ENCODE assay signal across 18 cellular contexts in the genomic region with DNA sequence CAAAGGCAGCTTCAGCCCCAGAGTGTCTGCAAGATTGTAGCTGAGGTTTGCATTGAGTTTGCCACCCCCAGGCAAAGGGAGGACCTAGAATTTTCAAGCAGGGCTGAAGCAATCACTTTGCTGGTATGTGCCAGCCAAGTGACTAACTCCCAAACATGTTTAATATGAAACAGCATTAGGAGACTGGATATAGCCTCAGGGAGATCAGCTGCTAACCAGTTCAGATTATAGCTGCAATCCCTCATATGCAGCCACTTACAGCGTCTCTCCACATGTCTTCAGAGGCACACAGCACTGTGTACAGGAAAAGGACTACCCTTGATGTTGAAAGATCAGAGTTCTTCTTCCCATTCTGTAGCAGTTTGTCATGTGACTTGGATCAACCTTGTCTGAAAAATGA. TPM values are rescaled to one million over a fixed set of nuclear protein-coding genes. Genes with fewer than 3 reads are reported as not detected.
DNase-seq lines count a peak whose midpoint lies in the region; TF ChIP-seq lines count a peak whose summit lies in the region.
"Had no signal": no experiment of that assay in that cellular context is flagged by ENCODE, and none has a peak within 500 bp of the region (broad histone marks: within the 10 kb centered on the region; RNA-seq: fewer than 3 reads in every experiment).

No MANE protein-coding gene starts in this region.

- H3K36me3 Mint-ChIP-seq in osteocyte (ENCODE audit: unreplicated experiment) (no peaks in the 10 kb centered on the region), Caco-2 (ENCODE audit: insufficient read depth, unreplicated experiment) (no peaks in the 10 kb centered on the region)
- H3K36me3 Mint-ChIP-seq: natural killer cell treated with Interleukin-12 subunit alpha and Interleukin-12 subunit beta and Interleukin-15 and Interleukin-18, amount 100 ng/mL, for 72 hours had no signal

- POLR2A ChIA-PET in Caco-2 (lab: Charles Lee) = no interaction called here

- no peaks in the 10 kb centered on the region for H3K4me1 ChIP-seq in smooth muscle cell (ENCODE audit: low read depth)
- no peaks in the 10 kb centered on the region for H3K4me1 ChIP-seq in Caco-2
- H3K4me1 ChIP-seq: BLaER1 treated with 17β-estradiol and CSF1 and Interleukin-3, amounts not matched to agents 10 nM and 100 nM had no signal

- H3K4me3 ChIP-seq in smooth muscle cell (no peak overlapping the region), Caco-2 (ENCODE audit: low read depth, low read length) (no peak overlapping the region)
- H3K4me3 ChIP-seq: BLaER1 treated with 17β-estradiol and CSF1 and Interleukin-3, amounts not matched to agents 10 nM and 100 nM; right atrium auricular region had no signal

- H3K4me3 Mint-ChIP-seq in osteocyte (ENCODE audit: unreplicated experiment) = no peak overlapping the region
- no peak overlapping the region for H3K4me3 Mint-ChIP-seq in Caco-2 (ENCODE audit: unreplicated experiment)
- H3K4me3 Mint-ChIP-seq: natural killer cell treated with Interleukin-12 subunit alpha and Interleukin-12 subunit beta and Interleukin-15 and Interleukin-18, amount 100 ng/mL, for 72 hours had no signal

- no peaks in the 10 kb centered on the region for H4K20me1 ChIP-seq in smooth muscle cell (ENCODE audit: low read depth)
- H4K20me1 ChIP-seq: BLaER1 treated with 17β-estradiol and CSF1 and Interleukin-3, amounts not matched to agents 10 nM and 100 nM had no signal

- no peak overlapping the region for H3K9ac ChIP-seq in smooth muscle cell (ENCODE audit: low read depth)
- H3K9ac ChIP-seq: BLaER1 treated with 17β-estradiol and CSF1 and Interleukin-3, amounts not matched to agents 10 nM and 100 nM had no signal

- no TSS peak for BruUV-seq in Caco-2 (replicated peaks; lab: Mats Ljungman, UMichigan)

- H3F3A ChIP-seq in smooth muscle cell (ENCODE audit: low read depth) = no peaks in the 10 kb centered on the region

- H3K27me3 Mint-ChIP-seq in osteocyte (ENCODE audit: unreplicated experiment) = no peaks in the 10 kb centered on the region
- no peaks in the 10 kb centered on the region for H3K27me3 Mint-ChIP-seq in Caco-2 (ENCODE audit: insufficient read depth, unreplicated experiment)

- WGBS in smooth muscle cell (ENCODE audit: low lambda C conversion rate) = 69% methylated on average over 1 of the region's 1 CpG

- H3K27me3 ChIP-seq in smooth muscle cell (ENCODE audit: low read depth) (no peaks in the 10 kb centered on the region), Caco-2 (replicated peaks; ENCODE audit: control insufficient read depth, insufficient read depth, low read length) (no peaks in the 10 kb centered on the region)
- H3K27me3 ChIP-seq: BLaER1 treated with 17β-estradiol and CSF1 and Interleukin-3, amounts not matched to agents 10 nM and 100 nM; brain microvascular endothelial cell; right atrium auricular region had no signal

- CTCF ChIA-PET in Caco-2 (lab: Charles Lee) = interaction anchor here (1.4 kb wide), 1 partner anchor 116 kb away, joined by 3 read pairs; no protein-coding TSS in a partner anchor

- no peak overlapping the region for H2AFZ ChIP-seq in smooth muscle cell (ENCODE audit: low read depth)

- H3K27ac Mint-ChIP-seq in osteocyte (ENCODE audit: unreplicated experiment) = peak overlapping the region; percentile 89
- no peak overlapping the region for H3K27ac Mint-ChIP-seq in Caco-2 (ENCODE audit: unreplicated experiment)
- H3K27ac Mint-ChIP-seq: natural killer cell treated with Interleukin-12 subunit alpha and Interleukin-12 subunit beta and Interleukin-15 and Interleukin-18, amount 100 ng/mL, for 72 hours had no signal

- H3K4me1 Mint-ChIP-seq in osteocyte (ENCODE audit: unreplicated experiment) (peaks cover 44% of the 10 kb centered on the region), Caco-2 (ENCODE audit: low read depth, unreplicated experiment) (peaks cover 17% of the 10 kb centered on the region)

- no peak overlapping the region for H3K4me2 ChIP-seq in smooth muscle cell
- H3K4me2 ChIP-seq: BLaER1 treated with 17β-estradiol and CSF1 and Interleukin-3, amounts not matched to agents 10 nM and 100 nM had no signal

- DNase-seq in GM03348 (ENCODE audit: low spot score) (peak; percentile 58), NCI-H226 (peak; percentile 39), dedifferentiated amniotic fluid mesenchymal stem cell (ENCODE audit: extremely low spot score) (peak; percentile 84), osteocyte (ENCODE audit: extremely low spot score, unreplicated experiment) (no peak), RKO (ENCODE audit: low spot score) (no peak), smooth muscle cell (lab: John Stamatoyannopoulos, UW; ENCODE audit: unreplicated experiment) (no peak), cerebellar cortex (ENCODE audit: low spot score) (no peak), Caco-2 (no peak)
- DNase-seq: activated CD8-positive, alpha-beta memory T cell treated with anti-CD3 and anti-CD28 coated beads, Interleukin-2, amount 50 U/mL, for 48 hours; activated naive CD4-positive, alpha-beta T cell treated with Interleukin-2 at 50 U/mL for 16 hours; brain microvascular endothelial cell; effector CD4-positive, alpha-beta T cell; NCI-H2029 treated with DMSO at 0.1 percent for 48 hours; RPMI8226; T-helper 2 cell had no signal

- TF ChIP-seq CTCF in osteocyte (IDR thresholded peaks at IDR 0.05) (no peak), smooth muscle cell (IDR thresholded peaks at IDR 0.05; ENCODE audit: borderline replicate concordance, insufficient read depth, poor library complexity, severe bottlenecking) (no peak), Caco-2 (IDR thresholded peaks at IDR 0.05; ENCODE audit: insufficient read depth in 1 of 2, low read depth in 1 of 2, low read length in 1 of 2, severe bottlenecking in 1 of 2, unreplicated experiment in 1 of 2) (no peak)

- intact Hi-C loops in Caco-2 (cut with micrococcal nuclease; ENCODE audit: unreplicated experiment) = no loop called here

- H3K27ac ChIP-seq in smooth muscle cell (ENCODE audit: low read depth) = no peak overlapping the region
- H3K27ac ChIP-seq: BLaER1 treated with 17β-estradiol and CSF1 and Interleukin-3, amounts not matched to agents 10 nM and 100 nM; brain microvascular endothelial cell; right atrium auricular region had no signal

- H3K9me3 Mint-ChIP-seq in osteocyte (ENCODE audit: unreplicated experiment) = peaks cover 7% of the 10 kb centered on the region
- H3K9me3 Mint-ChIP-seq in Caco-2 (ENCODE audit: unreplicated experiment) = peaks cover 13% of the 10 kb centered on the region

- H3K36me3 ChIP-seq in smooth muscle cell (ENCODE audit: low read depth) (no peaks in the 10 kb centered on the region), Caco-2 (ENCODE audit: control insufficient read depth, insufficient read depth, low read length) (no peaks in the 10 kb centered on the region)
- H3K36me3 ChIP-seq: BLaER1 treated with 17β-estradiol and CSF1 and Interleukin-3, amounts not matched to agents 10 nM and 100 nM; brain microvascular endothelial cell; right atrium auricular region had no signal

- H3K9me3 ChIP-seq in smooth muscle cell (replicated peaks; ENCODE audit: low read depth) = no peaks in the 10 kb centered on the region
- no peaks in the 10 kb centered on the region for H3K9me3 ChIP-seq in Caco-2
- H3K9me3 ChIP-seq: BLaER1 treated with 17β-estradiol and CSF1 and Interleukin-3, amounts not matched to agents 10 nM and 100 nM; right atrium auricular region had no signal

- no peaks in the 10 kb centered on the region for H3K79me2 ChIP-seq in smooth muscle cell (ENCODE audit: low read depth)

RNA-seq across cellular contexts. Expression of a gene that starts 38.4 kb away (rescaled TPM):
- total RNA-seq in osteocyte = 18.7 and 19.2 TPM in 2 replicates
- 21.3 and 24.7 TPM in 2 replicates for total RNA-seq in smooth muscle cell
- polyA plus RNA-seq in smooth muscle cell = 7.6 and 8.0 TPM in 2 replicates
- total RNA-seq in Caco-2 (2022) = 9.5 and 10.2 TPM in 2 replicates

Comparison
In these comparisons a context has a peak if more than half of its experiments do, and no peak if none do; other contexts are left out.
1. DNase-seq: peak in GM03348 (single experiment), NCI-H226 (single experiment) and dedifferentiated amniotic fluid mesenchymal stem cell (single experiment); none in osteocyte (single experiment), RKO (single experiment), smooth muscle cell (single experiment), cerebellar cortex (single experiment) and Caco-2 (0 of 2).